Comparison of ENCODE assay signal across 1 cellular context in the genomic region with DNA sequence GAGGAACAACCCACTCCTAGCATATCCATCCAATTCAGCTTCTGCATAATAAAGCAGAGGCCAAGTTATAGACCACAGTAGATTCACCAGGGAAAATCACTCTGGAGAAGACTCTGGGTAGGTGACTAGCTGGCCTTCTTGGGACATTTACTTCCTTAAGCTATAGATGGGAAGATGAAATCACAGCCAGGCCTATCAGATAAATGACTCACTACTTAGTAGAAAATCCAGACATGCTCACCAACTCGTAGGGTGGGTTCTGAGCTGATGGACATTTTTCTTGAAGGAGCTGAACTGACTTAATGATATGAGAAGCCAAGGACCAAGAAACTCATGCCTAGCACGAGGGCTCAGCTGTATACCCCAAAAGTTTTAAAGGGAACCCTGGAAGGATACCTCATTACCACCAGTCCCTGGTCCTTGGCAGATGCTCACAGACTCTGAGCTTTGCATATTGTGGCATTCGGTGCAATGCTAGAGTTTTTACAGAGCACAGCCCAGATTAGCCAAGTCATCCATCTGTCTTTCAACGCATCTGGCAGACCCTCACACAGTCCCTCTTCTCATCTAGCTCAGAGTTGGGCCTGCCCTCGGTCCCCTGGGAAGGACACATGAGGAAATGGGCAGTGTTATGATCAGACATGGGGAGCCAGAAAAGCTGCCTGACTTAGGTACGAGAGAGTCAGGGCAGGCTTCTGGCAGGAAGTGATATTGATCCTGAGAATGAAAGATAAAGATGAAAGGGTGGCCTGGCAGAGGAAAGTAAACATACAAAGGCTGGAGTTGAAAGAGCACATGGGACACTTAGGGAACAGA.
TF ChIP-seq lines count a peak whose summit lies in the region.

No MANE protein-coding gene starts in this region.

TF ChIP-seq in HepG2, 621 proteins besides CTCF, POLR2A, EP300 and RAD21 (continues in another document):
- TF ChIP-seq RCOR2 (CRISPR knock-in tag; IDR thresholded peaks at IDR 0.05), result peak; percentile 98
- TF ChIP-seq SP1 (IDR thresholded peaks at IDR 0.05), result no peak
- TF ChIP-seq SP1 (CRISPR knock-in tag; IDR thresholded peaks at IDR 0.05), result no peak; the same call in 1 of the 2 replicates
- TF ChIP-seq FOXP4 (CRISPR knock-in tag; IDR thresholded peaks at IDR 0.05), result peak; percentile 92
- TF ChIP-seq ZNF670 (CRISPR knock-in tag; IDR thresholded peaks at IDR 0.05; ENCODE audit: borderline replicate concordance), result 0 out of 2 replicates have a peak, but pooled peaks have one; percentile 58
- TF ChIP-seq ESRRA (CRISPR knock-in tag; IDR thresholded peaks at IDR 0.05; ENCODE audit: low read depth), result peak; percentile 66; the same call in 1 of the 2 replicates
- TF ChIP-seq RERE (CRISPR knock-in tag; IDR thresholded peaks at IDR 0.05; ENCODE audit: low read depth), result peak; percentile 89
- no peak for TF ChIP-seq HNRNPK (IDR thresholded peaks at IDR 0.05; ENCODE audit: low read depth, low read length, poor library complexity, severe bottlenecking)
- TF ChIP-seq BRD4 (CRISPR knock-in tag; IDR thresholded peaks at IDR 0.05), result peak; percentile 87
- TF ChIP-seq, protein P1, sequence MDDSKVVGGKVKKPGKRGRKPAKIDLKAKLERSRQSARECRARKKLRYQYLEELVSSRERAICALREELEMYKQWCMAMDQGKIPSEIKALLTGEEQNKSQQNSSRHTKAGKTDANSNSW (CRISPR knock-in tag; IDR thresholded peaks at IDR 0.05; ENCODE audit: borderline replicate concordance), result no peak
- TF ChIP-seq ZNF547 (CRISPR knock-in tag; IDR thresholded peaks at IDR 0.05), result 0 out of 2 replicates have a peak, but pooled peaks have one; percentile 8
- no peak for TF ChIP-seq CC2D1A (CRISPR knock-in tag; IDR thresholded peaks at IDR 0.05)
- TF ChIP-seq U2AF2 (IDR thresholded peaks at IDR 0.05; ENCODE audit: low read depth, low read length), result no peak
- TF ChIP-seq, protein P2, sequence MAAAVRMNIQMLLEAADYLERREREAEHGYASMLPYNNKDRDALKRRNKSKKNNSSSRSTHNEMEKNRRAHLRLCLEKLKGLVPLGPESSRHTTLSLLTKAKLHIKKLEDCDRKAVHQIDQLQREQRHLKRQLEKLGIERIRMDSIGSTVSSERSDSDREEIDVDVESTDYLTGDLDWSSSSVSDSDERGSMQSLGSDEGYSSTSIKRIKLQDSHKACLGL (CRISPR knock-in tag; IDR thresholded peaks at IDR 0.05), result no peak
- no peak for TF ChIP-seq NFATC3 (CRISPR knock-in tag; IDR thresholded peaks at IDR 0.05)
- no peak for TF ChIP-seq WIZ (CRISPR knock-in tag; IDR thresholded peaks at IDR 0.05)
- TF ChIP-seq ZSCAN22 (CRISPR knock-in tag; IDR thresholded peaks at IDR 0.05), result no peak
- TF ChIP-seq NPAS2 (CRISPR knock-in tag; IDR thresholded peaks at IDR 0.05; ENCODE audit: borderline replicate concordance), result no peak
- TF ChIP-seq, protein P3, sequence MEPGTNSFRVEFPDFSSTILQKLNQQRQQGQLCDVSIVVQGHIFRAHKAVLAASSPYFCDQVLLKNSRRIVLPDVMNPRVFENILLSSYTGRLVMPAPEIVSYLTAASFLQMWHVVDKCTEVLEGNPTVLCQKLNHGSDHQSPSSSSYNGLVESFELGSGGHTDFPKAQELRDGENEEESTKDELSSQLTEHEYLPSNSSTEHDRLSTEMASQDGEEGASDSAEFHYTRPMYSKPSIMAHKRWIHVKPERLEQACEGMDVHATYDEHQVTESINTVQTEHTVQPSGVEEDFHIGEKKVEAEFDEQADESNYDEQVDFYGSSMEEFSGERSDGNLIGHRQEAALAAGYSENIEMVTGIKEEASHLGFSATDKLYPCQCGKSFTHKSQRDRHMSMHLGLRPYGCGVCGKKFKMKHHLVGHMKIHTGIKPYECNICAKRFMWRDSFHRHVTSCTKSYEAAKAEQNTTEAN (CRISPR knock-in tag; conservative IDR thresholded peaks at IDR 0.05), result 0 out of 2 replicates have a peak, but pooled peaks have one; percentile 22
- TF ChIP-seq HNF4A (CRISPR knock-in tag; IDR thresholded peaks at IDR 0.05), result peak; percentile 91
- TF ChIP-seq, protein P4, sequence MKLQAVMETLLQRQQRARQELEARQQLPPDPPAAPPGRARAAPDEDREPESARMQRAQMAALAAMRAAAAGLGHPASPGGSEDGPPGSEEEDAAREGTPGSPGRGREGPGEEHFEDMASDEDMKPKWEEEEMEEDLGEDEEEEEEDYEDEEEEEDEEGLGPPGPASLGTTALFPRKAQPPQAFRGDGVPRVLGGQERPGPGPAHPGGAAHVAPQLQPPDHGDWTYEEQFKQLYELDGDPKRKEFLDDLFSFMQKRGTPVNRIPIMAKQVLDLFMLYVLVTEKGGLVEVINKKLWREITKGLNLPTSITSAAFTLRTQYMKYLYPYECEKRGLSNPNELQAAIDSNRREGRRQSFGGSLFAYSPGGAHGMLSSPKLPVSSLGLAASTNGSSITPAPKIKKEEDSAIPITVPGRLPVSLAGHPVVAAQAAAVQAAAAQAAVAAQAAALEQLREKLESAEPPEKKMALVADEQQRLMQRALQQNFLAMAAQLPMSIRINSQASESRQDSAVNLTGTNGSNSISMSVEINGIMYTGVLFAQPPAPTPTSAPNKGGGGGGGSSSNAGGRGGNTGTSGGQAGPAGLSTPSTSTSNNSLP (IDR thresholded peaks at IDR 0.05; ENCODE audit: low read depth, low read length), result peak; percentile 31; the same call in 1 of the 2 replicates
- TF ChIP-seq GMEB2 (CRISPR knock-in tag; IDR thresholded peaks at IDR 0.05; ENCODE audit: low read depth), result 0 out of 2 replicates have a peak, but pooled peaks have one; percentile 33
- no peak for TF ChIP-seq HNRNPLL (IDR thresholded peaks at IDR 0.05; ENCODE audit: low read depth, low read length, poor library complexity, severe bottlenecking)
- no peak for TF ChIP-seq ZNF101 (CRISPR knock-in tag; IDR thresholded peaks at IDR 0.05; ENCODE audit: borderline replicate concordance, low read depth)
- TF ChIP-seq ZFP41 (CRISPR knock-in tag; IDR thresholded peaks at IDR 0.05; ENCODE audit: borderline replicate concordance), result no peak
- no peak for TF ChIP-seq HOXA7 (CRISPR knock-in tag; IDR thresholded peaks at IDR 0.05)
- peak; percentile 94 for TF ChIP-seq HMG20A (CRISPR knock-in tag; IDR thresholded peaks at IDR 0.05; ENCODE audit: borderline replicate concordance)
- TF ChIP-seq ZNF430 (CRISPR knock-in tag; IDR thresholded peaks at IDR 0.05), result no peak
- TF ChIP-seq, protein P5, sequence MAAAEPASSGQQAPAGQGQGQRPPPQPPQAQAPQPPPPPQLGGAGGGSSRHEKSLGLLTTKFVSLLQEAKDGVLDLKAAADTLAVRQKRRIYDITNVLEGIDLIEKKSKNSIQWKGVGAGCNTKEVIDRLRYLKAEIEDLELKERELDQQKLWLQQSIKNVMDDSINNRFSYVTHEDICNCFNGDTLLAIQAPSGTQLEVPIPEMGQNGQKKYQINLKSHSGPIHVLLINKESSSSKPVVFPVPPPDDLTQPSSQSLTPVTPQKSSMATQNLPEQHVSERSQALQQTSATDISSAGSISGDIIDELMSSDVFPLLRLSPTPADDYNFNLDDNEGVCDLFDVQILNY (CRISPR knock-in tag; conservative IDR thresholded peaks at IDR 0.05), result no peak
- no peak for TF ChIP-seq ZNF138 (CRISPR knock-in tag; IDR thresholded peaks at IDR 0.05; ENCODE audit: low read depth)
- TF ChIP-seq NFRKB (IDR thresholded peaks at IDR 0.05), result no peak
- TF ChIP-seq ADNP (CRISPR knock-in tag; IDR thresholded peaks at IDR 0.05), result no peak
- no peak for TF ChIP-seq ZNF296 (CRISPR knock-in tag; conservative IDR thresholded peaks at IDR 0.05)
- no peak for TF ChIP-seq ZZZ3 (CRISPR knock-in tag; IDR thresholded peaks at IDR 0.05; ENCODE audit: borderline replicate concordance)
- no peak for TF ChIP-seq GATAD1 (CRISPR knock-in tag; IDR thresholded peaks at IDR 0.05)
- TF ChIP-seq ZNF431 (CRISPR knock-in tag; IDR thresholded peaks at IDR 0.05; ENCODE audit: borderline replicate concordance, low read depth), result peak; percentile 80
- peak; percentile 90 for TF ChIP-seq MIER3 (CRISPR knock-in tag; IDR thresholded peaks at IDR 0.05; ENCODE audit: borderline replicate concordance)
- TF ChIP-seq SNAI1 (CRISPR knock-in tag; IDR thresholded peaks at IDR 0.05; ENCODE audit: borderline replicate concordance), result no peak
- peak; percentile 97 for TF ChIP-seq NCOA2 (CRISPR knock-in tag; IDR thresholded peaks at IDR 0.05)
- TF ChIP-seq AGO2 (optimal IDR thresholded peaks at IDR 0.05; ENCODE audit: low read depth, low read length), result no peak
- TF ChIP-seq GATA4 (IDR thresholded peaks at IDR 0.05; ENCODE audit: borderline replicate concordance, low read depth), result peak; percentile 97
- no peak for TF ChIP-seq PAF1 (CRISPR knock-in tag; IDR thresholded peaks at IDR 0.05)
- TF ChIP-seq ZNF564 (CRISPR knock-in tag; IDR thresholded peaks at IDR 0.05), result peak; percentile 24; the same call in 1 of the 2 replicates
- TF ChIP-seq, protein P6, sequence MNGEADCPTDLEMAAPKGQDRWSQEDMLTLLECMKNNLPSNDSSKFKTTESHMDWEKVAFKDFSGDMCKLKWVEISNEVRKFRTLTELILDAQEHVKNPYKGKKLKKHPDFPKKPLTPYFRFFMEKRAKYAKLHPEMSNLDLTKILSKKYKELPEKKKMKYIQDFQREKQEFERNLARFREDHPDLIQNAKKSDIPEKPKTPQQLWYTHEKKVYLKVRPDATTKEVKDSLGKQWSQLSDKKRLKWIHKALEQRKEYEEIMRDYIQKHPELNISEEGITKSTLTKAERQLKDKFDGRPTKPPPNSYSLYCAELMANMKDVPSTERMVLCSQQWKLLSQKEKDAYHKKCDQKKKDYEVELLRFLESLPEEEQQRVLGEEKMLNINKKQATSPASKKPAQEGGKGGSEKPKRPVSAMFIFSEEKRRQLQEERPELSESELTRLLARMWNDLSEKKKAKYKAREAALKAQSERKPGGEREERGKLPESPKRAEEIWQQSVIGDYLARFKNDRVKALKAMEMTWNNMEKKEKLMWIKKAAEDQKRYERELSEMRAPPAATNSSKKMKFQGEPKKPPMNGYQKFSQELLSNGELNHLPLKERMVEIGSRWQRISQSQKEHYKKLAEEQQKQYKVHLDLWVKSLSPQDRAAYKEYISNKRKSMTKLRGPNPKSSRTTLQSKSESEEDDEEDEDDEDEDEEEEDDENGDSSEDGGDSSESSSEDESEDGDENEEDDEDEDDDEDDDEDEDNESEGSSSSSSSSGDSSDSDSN (CRISPR knock-in tag; IDR thresholded peaks at IDR 0.05), result peak; percentile 21; the same call in 1 of the 2 replicates
- TF ChIP-seq CEBPB (IDR thresholded peaks at IDR 0.05; ENCODE audit: borderline replicate concordance, low read depth, low read length), result no peak
- peak; percentile 86; the same call in 1 of the 2 replicates for TF ChIP-seq ZNF441 (CRISPR knock-in tag; IDR thresholded peaks at IDR 0.05; ENCODE audit: borderline replicate concordance)
